In genomic region chr2:111896007-111896406, GRCh38 we compare ENCODE assay signal across 1 cellular context.
TF ChIP-seq lines count a peak whose summit lies in the region.

No MANE protein-coding gene starts in this region.

TF ChIP-seq in K562, 482 proteins besides CTCF, POLR2A, EP300 and RAD21 (continued from another document):
- TF ChIP-seq UBTF (IDR thresholded peaks at IDR 0.05; ENCODE audit: borderline replicate concordance in 1 of 2, low read depth in 2 of 2, low read length in 2 of 2) (no peak), ESRRA (IDR thresholded peaks at IDR 0.05; ENCODE audit: borderline replicate concordance, low read depth) (peak; percentile 92), YY1 (IDR thresholded peaks at IDR 0.05; ENCODE audit: borderline replicate concordance in 1 of 3, control insufficient read depth in 1 of 3, extremely low read depth in 1 of 3, insufficient read depth in 3 of 3, insufficient read length in 1 of 3, insufficient replicate concordance in 2 of 3, low read depth in 1 of 3, low read length in 2 of 3) (no peak), ZNF609 (CRISPR knock-in tag; IDR thresholded peaks at IDR 0.05; ENCODE audit: borderline replicate concordance) (no peak), HINFP (tag; conservative IDR thresholded peaks at IDR 0.05; ENCODE audit: low read depth) (no peak), LCOR (CRISPR knock-in tag; IDR thresholded peaks at IDR 0.05) (no peak), SMC3 (conservative IDR thresholded peaks at IDR 0.05; ENCODE audit: insufficient read depth, low read depth, low read length) (no peak), ATF1 (CRISPR knock-in tag; IDR thresholded peaks at IDR 0.05) (no peak), ATF1 (tag; IDR thresholded peaks at IDR 0.05) (no peak), ZFP91 (CRISPR knock-in tag; IDR thresholded peaks at IDR 0.05) (no peak), DPF2 (IDR thresholded peaks at IDR 0.05) (no peak), KLF16 (IDR thresholded peaks at IDR 0.05) (no peak), FOXP4 (CRISPR knock-in tag; IDR thresholded peaks at IDR 0.05; ENCODE audit: borderline replicate concordance) (no peak), ZNF175 (CRISPR knock-in tag; IDR thresholded peaks at IDR 0.05; ENCODE audit: low read depth) (no peak), ZNF444 (CRISPR knock-in tag; IDR thresholded peaks at IDR 0.05) (no peak), XRCC5 (IDR thresholded peaks at IDR 0.05; ENCODE audit: low read depth, low read length) (no peak), EGR1 (conservative IDR thresholded peaks at IDR 0.05) (no peak), HEY1 (CRISPR knock-in tag; IDR thresholded peaks at IDR 0.05; ENCODE audit: borderline replicate concordance) (no peak), THAP7 (CRISPR knock-in tag; IDR thresholded peaks at IDR 0.05) (no peak), GMEB1 (CRISPR knock-in tag; IDR thresholded peaks at IDR 0.05) (no peak), HDAC8 (tag; IDR thresholded peaks at IDR 0.05) (no peak), ZNF318 (IDR thresholded peaks at IDR 0.05; ENCODE audit: borderline replicate concordance in 1 of 2, low read depth in 1 of 2) (no peak), GABPA (tag; conservative IDR thresholded peaks at IDR 0.05; ENCODE audit: low read depth) (no peak), PHB2 (IDR thresholded peaks at IDR 0.05; ENCODE audit: low read depth) (no peak), RUNX1 (IDR thresholded peaks at IDR 0.05; ENCODE audit: low read depth) (no peak), ARHGAP35 (IDR thresholded peaks at IDR 0.05; ENCODE audit: partially characterized antibody) (no peak), ZBTB1 (CRISPR knock-in tag; IDR thresholded peaks at IDR 0.05; ENCODE audit: borderline replicate concordance, low read depth) (no peak), MTF1 (CRISPR knock-in tag; IDR thresholded peaks at IDR 0.05; ENCODE audit: borderline replicate concordance) (no peak), ASH1L (IDR thresholded peaks at IDR 0.05; ENCODE audit: borderline replicate concordance, low read depth, partially characterized antibody) (no peak), TEAD4 (IDR thresholded peaks at IDR 0.05; ENCODE audit: low read length) (no peak; the same call in 1 of the 2 replicates), TEAD4 (CRISPR knock-in tag; IDR thresholded peaks at IDR 0.05; ENCODE audit: borderline replicate concordance) (no peak), IFI16 (CRISPR knock-in tag; IDR thresholded peaks at IDR 0.05) (no peak), ETV1 (tag; conservative IDR thresholded peaks at IDR 0.05; ENCODE audit: low read depth) (no peak)
TF ChIP-seq in K562: peak in this region for 13.
